31 cellular contexts compared by ENCODE assay signal in genomic region chr14:23361763-23362162, GRCh38. TPM values are rescaled to one million over a fixed set of nuclear protein-coding genes. Genes with fewer than 3 reads are reported as not detected.
A peak's percentile ranks its signal among the peaks of the same experiment; 100 is the strongest.
DNase-seq lines count a peak whose midpoint lies in the region; ATAC-seq and TF ChIP-seq lines count a peak whose summit lies in the region.
"Had no signal": no experiment of that assay in that cellular context is flagged by ENCODE, and none has a peak within 500 bp of the region (broad histone marks: within the 10 kb centered on the region; RNA-seq: fewer than 3 reads in every experiment).

No MANE protein-coding gene starts in this region.

- peaks cover 4% of the 10 kb centered on the region for H3K4me1 ChIP-seq in RWPE2 (ENCODE audit: insufficient read depth, poor library complexity, severe bottlenecking)
- H3K4me1 ChIP-seq in mesenchymal stem cell (ENCODE audit: control insufficient read depth, insufficient read depth, low read depth, low read length), result peaks cover 20% of the 10 kb centered on the region
- H3K4me1 ChIP-seq in smooth muscle cell (ENCODE audit: low read depth), result peaks cover 34% of the 10 kb centered on the region
- H3K4me1 ChIP-seq in ovary (ENCODE audit: insufficient read depth), result no peaks in the 10 kb centered on the region

- peaks cover 49% of the 10 kb centered on the region for H3K79me2 ChIP-seq in smooth muscle cell (ENCODE audit: low read depth)

- no peak overlapping the region for H3K27ac ChIP-seq in RWPE2 (ENCODE audit: poor library complexity, severe bottlenecking)
- H3K27ac ChIP-seq in coronary artery, result peak overlapping the region in 1 of 2 donors; percentile 57
- no peak overlapping the region for H3K27ac ChIP-seq in mesenchymal stem cell (ENCODE audit: low read length, poor library complexity, severe bottlenecking)
- H3K27ac ChIP-seq in smooth muscle cell (ENCODE audit: low read depth), result peak overlapping the region; percentile 80
- no peak overlapping the region for H3K27ac ChIP-seq in ovary
- H3K27ac ChIP-seq: BLaER1, upper lobe of left lung had no signal

- H3K9me3 ChIP-seq in RWPE2 (ENCODE audit: severe bottlenecking) (no peaks in the 10 kb centered on the region), mesenchymal stem cell (ENCODE audit: control insufficient read depth, low read length) (no peaks in the 10 kb centered on the region), smooth muscle cell (replicated peaks; ENCODE audit: low read depth) (no peaks in the 10 kb centered on the region), ovary (no peaks in the 10 kb centered on the region)
- H3K9me3 ChIP-seq: heart right ventricle, MG63, upper lobe of left lung had no signal

- H3K18ac ChIP-seq in mesenchymal stem cell (ENCODE audit: low read depth in 1 of 2, low read length in 2 of 2), result no peak overlapping the region

- DNase-seq in RWPE2 (ENCODE audit: low spot score), result peak; percentile 11
- peak; percentile 3 for DNase-seq in coronary artery (ENCODE audit: low spot score)
- no peak for DNase-seq in mesenchymal stem cell
- no peak for DNase-seq in smooth muscle cell (lab: John Stamatoyannopoulos, UW; ENCODE audit: unreplicated experiment)
- no peak for DNase-seq in cortex of kidney (lab: John Stamatoyannopoulos, UW)
- no peak for DNase-seq in ovary
- no peak for DNase-seq in sciatic nerve (ENCODE audit: low spot score)
- DNase-seq: activated CD4-positive, alpha-beta memory T cell treated with anti-CD3 and anti-CD28 coated beads, Interleukin-2, amount 10 ng/mL, durations not matched to agents 7 days and 5 days; activated CD4-positive, CD25-positive, alpha-beta regulatory T cell treated with anti-CD3 and anti-CD28 coated beads, Interleukin-2, amount 50 U/mL, for 72 hours; DND-41; heart right ventricle; MG63; NCI-H1417 treated with DMSO at 0.1 percent for 48 hours; NCI-H774; stimulated activated CD4-positive, alpha-beta T cell treated with anti-CD3 and anti-CD28 coated beads, Interleukin-1b, Interleukin-23, amount 100 ng/mL, for 48 hours; stimulated activated CD8-positive, alpha-beta memory T cell treated with anti-CD3 and anti-CD28 coated beads, Interleukin-4, amount 100 ng/mL, for 48 hours; stimulated activated naive CD8-positive, alpha-beta T cell treated with anti-CD3 and anti-CD28 coated beads, Interleukin-15, amount 100 ng/mL, for 72 hours; T-helper 17 cell; upper lobe of left lung had no signal

- ATAC-seq in RWPE2 (ENCODE audit: low read depth), result no peak
- ATAC-seq in GM21723 (IDR thresholded peaks at IDR 0.05; ENCODE audit: unreplicated experiment), result no peak
- ATAC-seq in sciatic nerve, result no peak
- ATAC-seq: HCT116; heart right ventricle; SK-N-SH treated with all-trans-retinoic acid at 6 μM for 48 hours; stimulated activated naive CD8-positive, alpha-beta T cell treated with anti-CD3 and anti-CD28 coated beads, Interleukin-15, amount 100 ng/mL, for 72 hours; T-helper 17 cell had no signal

- intact Hi-C loops in ovary (cut with DNase I) (loop anchor here in 1 of 4 donors (1.0 kb wide), 1 partner anchor 41 kb away; no protein-coding TSS in a partner anchor), sciatic nerve (cut with DNase I) (no loop called here)

- peaks cover 30% of the 10 kb centered on the region for H3K79me1 ChIP-seq in mesenchymal stem cell (replicated peaks; ENCODE audit: low read length, poor library complexity, severe bottlenecking)

- H3K4me2 ChIP-seq in mesenchymal stem cell (ENCODE audit: low read length, poor library complexity, severe bottlenecking), result no peak overlapping the region
- H3K4me2 ChIP-seq in smooth muscle cell, result no peak overlapping the region
- H3K4me2 ChIP-seq: BLaER1 had no signal

- H2AK5ac ChIP-seq in mesenchymal stem cell (ENCODE audit: low read length, severe bottlenecking), result no peak overlapping the region

- H2BK5ac ChIP-seq in mesenchymal stem cell (ENCODE audit: low read depth, low read length, poor library complexity, severe bottlenecking), result no peak overlapping the region

- H2BK120ac ChIP-seq in mesenchymal stem cell (ENCODE audit: low read depth, low read length), result no peak overlapping the region

- H3K23ac ChIP-seq in mesenchymal stem cell (ENCODE audit: low read length in 2 of 2), result no peak overlapping the region

- peak overlapping the region; percentile 84 for H3K9ac ChIP-seq in mesenchymal stem cell (ENCODE audit: low read length)
- H3K9ac ChIP-seq in smooth muscle cell (ENCODE audit: low read depth), result peak overlapping the region; percentile 26
- H3K9ac ChIP-seq: BLaER1 had no signal

- no peak overlapping the region for H4K91ac ChIP-seq in mesenchymal stem cell (ENCODE audit: low read length)

- H4K20me1 ChIP-seq in smooth muscle cell (ENCODE audit: low read depth), result peaks cover 41% of the 10 kb centered on the region
- H4K20me1 ChIP-seq: BLaER1 had no signal

- no peaks in the 10 kb centered on the region; the same call in 1 of the 2 replicates for H3K36me3 ChIP-seq in RWPE2 (ENCODE audit: low read depth)
- H3K36me3 ChIP-seq in mesenchymal stem cell (ENCODE audit: control insufficient read depth in 1 of 2, insufficient read depth in 2 of 2, low read depth in 1 of 2, low read length in 2 of 2), result peaks cover 3 to 30% of the 10 kb centered on the region in 2 experiments
- no peaks in the 10 kb centered on the region for H3K36me3 ChIP-seq in smooth muscle cell (ENCODE audit: low read depth)
- H3K36me3 ChIP-seq in ovary, result no peaks in the 10 kb centered on the region
- H3K36me3 ChIP-seq: BLaER1 had no signal

- TF ChIP-seq CTCF in RWPE2 (IDR thresholded peaks at IDR 0.05; ENCODE audit: poor library complexity, severe bottlenecking), result no peak
- TF ChIP-seq CTCF in coronary artery (IDR thresholded peaks at IDR 0.05), result no peak
- TF ChIP-seq CTCF in smooth muscle cell (IDR thresholded peaks at IDR 0.05; ENCODE audit: borderline replicate concordance, insufficient read depth, poor library complexity, severe bottlenecking), result no peak
- TF ChIP-seq CTCF in ovary (IDR thresholded peaks at IDR 0.05), result no peak

- no peak overlapping the region for H2BK15ac ChIP-seq in mesenchymal stem cell (ENCODE audit: low read depth, poor library complexity, severe bottlenecking)

- TF ChIP-seq POLR2A in ovary (IDR thresholded peaks at IDR 0.05), result no peak

- TF ChIP-seq EP300 in ovary (IDR thresholded peaks at IDR 0.05), result no peak

- H3K4me3 ChIP-seq in RWPE2 (ENCODE audit: severe bottlenecking) (no peak overlapping the region), coronary artery (no peak overlapping the region), mesenchymal stem cell (ENCODE audit: insufficient read depth in 1 of 2, low read depth in 1 of 2, low read length in 2 of 2) (no peak overlapping the region), smooth muscle cell (no peak overlapping the region), ovary (no peak overlapping the region)
- H3K4me3 ChIP-seq: BLaER1, heart right ventricle, K562, MG63, skin epidermis, upper lobe of left lung had no signal

- no peak overlapping the region for H2BK12ac ChIP-seq in mesenchymal stem cell (ENCODE audit: low read length in 2 of 2)

- no peak overlapping the region for H2AFZ ChIP-seq in mesenchymal stem cell (ENCODE audit: low read depth, low read length)
- H2AFZ ChIP-seq in smooth muscle cell (ENCODE audit: low read depth), result no peak overlapping the region

- H3K14ac ChIP-seq in mesenchymal stem cell (ENCODE audit: low read length in 2 of 2), result no peak overlapping the region

- no peak overlapping the region for H4K8ac ChIP-seq in mesenchymal stem cell (ENCODE audit: low read length)

- H3K27me3 ChIP-seq in RWPE2 (ENCODE audit: insufficient read depth, poor library complexity, severe bottlenecking), result no peaks in the 10 kb centered on the region
- peaks cover 0 to 22% of the 10 kb centered on the region in 2 experiments for H3K27me3 ChIP-seq in mesenchymal stem cell (ENCODE audit: control insufficient read depth in 1 of 2, insufficient read depth in 1 of 2, low read length in 2 of 2)
- no peaks in the 10 kb centered on the region for H3K27me3 ChIP-seq in smooth muscle cell (ENCODE audit: low read depth)
- H3K27me3 ChIP-seq in ovary, result no peaks in the 10 kb centered on the region
- H3K27me3 ChIP-seq: MG63 had no signal

- WGBS in mesenchymal stem cell, result 89% methylated on average over 5 of the region's 6 CpGs
- WGBS in smooth muscle cell (ENCODE audit: low lambda C conversion rate), result 96% methylated on average over 6 of the region's 6 CpGs
- 76 to 93% (median 77%) methylated on average over 6 of the region's 6 CpGs for WGBS in ovary, 3 donors

- H3K4ac ChIP-seq in mesenchymal stem cell (ENCODE audit: low read depth in 1 of 2, low read length in 2 of 2), result no peak overlapping the region

- H3F3A ChIP-seq in smooth muscle cell (ENCODE audit: low read depth), result peaks cover 32% of the 10 kb centered on the region

RNA-seq across cellular contexts. Expression of gene EFS, which starts 3.2 kb away (rescaled TPM):
- 14.1 TPM for polyA plus RNA-seq in mesenchymal stem cell (2013, experiment 1 of 2)
- polyA plus RNA-seq in mesenchymal stem cell (2013, experiment 2 of 2), result 13.7 TPM
- total RNA-seq in smooth muscle cell (16.2 and 23.9 TPM in 2 replicates), ovary (10 to 100 TPM; 13.8 to 44.2 (median 34.6) TPM), sciatic nerve (46.6 TPM)
- polyA plus RNA-seq in smooth muscle cell (41.3 and 43.9 TPM in 2 replicates), ovary (10 to 100 TPM; 10.8 to 22.2 TPM)
- total RNA-seq: activated CD4-positive, alpha-beta memory T cell treated with anti-CD3 and anti-CD28 coated beads, Interleukin-2, amount 10 ng/mL, durations not matched to agents 7 days and 5 days; activated T-helper 17 cell treated with anti-CD3 and anti-CD28 coated beads, Interleukin-2, amount 50 U/mL, for 72 hours; dermis microvascular lymphatic vessel endothelial cell; K562; lung microvascular endothelial cell; OCI-LY7; T-helper 17 cell had no signal

RNA-seq across cellular contexts. Expression of gene SLC22A17, which starts 9.1 kb away (rescaled TPM):
- polyA plus RNA-seq in mesenchymal stem cell (2013, experiment 1 of 2), result 36.3 TPM
- polyA plus RNA-seq in mesenchymal stem cell (2013, experiment 2 of 2), result 34.3 TPM
- total RNA-seq in smooth muscle cell, result 70.3 and 81.0 TPM in 2 replicates
- 127 and 134 TPM in 2 replicates for polyA plus RNA-seq in smooth muscle cell
- 10 to 100 TPM; 25.0 to 48.0 (median 38.5) TPM for total RNA-seq in ovary
- 10 to 100 TPM in 1 of 2 donors, 1 to 10 TPM in 1; 8.9 to 32.7 TPM for polyA plus RNA-seq in ovary
- total RNA-seq in sciatic nerve, result 67.3 TPM
- total RNA-seq: OCI-LY7 had no signal

RNA-seq across cellular contexts. Expression of gene IL25, which starts 10.8 kb away (rescaled TPM):
- polyA plus RNA-seq in mesenchymal stem cell (2013, experiment 1 of 2), result not detected
- not detected for polyA plus RNA-seq in mesenchymal stem cell (2013, experiment 2 of 2)
- total RNA-seq in smooth muscle cell (not detected in 2 replicates), ovary (not detected), sciatic nerve (not detected)
- polyA plus RNA-seq in smooth muscle cell (not detected in 2 replicates), ovary (not detected)
- total RNA-seq: activated CD4-positive, alpha-beta memory T cell treated with anti-CD3 and anti-CD28 coated beads, Interleukin-2, amount 10 ng/mL, durations not matched to agents 7 days and 5 days; activated T-helper 17 cell treated with anti-CD3 and anti-CD28 coated beads, Interleukin-2, amount 50 U/mL, for 72 hours; cardiac septum; dermis microvascular lymphatic vessel endothelial cell; K562; lung microvascular endothelial cell; OCI-LY7; T-helper 17 cell; upper lobe of left lung had no signal
- polyA plus RNA-seq: AG04450, heart right ventricle, K562 had no signal

RNA-seq across cellular contexts. Expression of gene CMTM5, which starts 15.1 kb away (rescaled TPM):
- not detected for polyA plus RNA-seq in mesenchymal stem cell (2013, experiment 1 of 2)
- not detected for polyA plus RNA-seq in mesenchymal stem cell (2013, experiment 2 of 2)
- not detected in 2 replicates for total RNA-seq in smooth muscle cell
- 0.59 TPM in 1 of 2 replicates, not detected in the other for polyA plus RNA-seq in smooth muscle cell
- under 1 TPM in 1 of 7 donors, not detected in 6; 0.48 TPM for total RNA-seq in ovary
- 1 to 10 TPM in 1 of 2 donors, under 1 TPM in 1; 0.16 to 1.1 TPM for polyA plus RNA-seq in ovary
- 75.3 TPM for total RNA-seq in sciatic nerve
- total RNA-seq: activated CD4-positive, alpha-beta memory T cell treated with anti-CD3 and anti-CD28 coated beads, Interleukin-2, amount 10 ng/mL, durations not matched to agents 7 days and 5 days; activated T-helper 17 cell treated with anti-CD3 and anti-CD28 coated beads, Interleukin-2, amount 50 U/mL, for 72 hours; cardiac septum; dermis microvascular lymphatic vessel endothelial cell; K562; lung microvascular endothelial cell; OCI-LY7 had no signal

RNA-seq across cellular contexts. Expression of gene PABPN1, which starts 40.5 kb away (rescaled TPM):
- polyA plus RNA-seq in mesenchymal stem cell (2013, experiment 1 of 2), result 111 TPM
- polyA plus RNA-seq in mesenchymal stem cell (2013, experiment 2 of 2), result 101 TPM
- total RNA-seq in smooth muscle cell (48.3 and 52.3 TPM in 2 replicates), ovary (100 to 1,000 TPM in 5 of 7 donors, 10 to 100 TPM in 2; 37.2 to 164 (median 136) TPM), sciatic nerve (135 TPM)
- polyA plus RNA-seq in smooth muscle cell (139 and 156 TPM in 2 replicates), ovary (100 to 1,000 TPM in 1 of 2 donors, 10 to 100 TPM in 1; 93.4 to 117 TPM)

Comparison
In these comparisons a context has a peak if more than half of its experiments do, and no peak if none do; other contexts are left out.
1. DNase-seq: peak in RWPE2 (single experiment) and coronary artery (single experiment); none in mesenchymal stem cell (single experiment), smooth muscle cell (single experiment), cortex of kidney (single experiment), ovary (0 of 5) and sciatic nerve (single experiment).